In genomic region chr6:130367767-130368166, GRCh38 we compare ENCODE assay signal across 16 cellular contexts. TPM values are rescaled to one million over a fixed set of nuclear protein-coding genes. Genes with fewer than 3 reads are reported as not detected.
DNase-seq lines count a peak whose midpoint lies in the region; ATAC-seq and TF ChIP-seq lines count a peak whose summit lies in the region.
"Had no signal": no experiment of that assay in that cellular context is flagged by ENCODE, and none has a peak within 500 bp of the region (broad histone marks: within the 10 kb centered on the region; RNA-seq: fewer than 3 reads in every experiment).

No MANE protein-coding gene starts in this region.

- no peaks in the 10 kb centered on the region for H3K36me3 Mint-ChIP-seq in CD4-positive, alpha-beta T cell (ENCODE audit: low read depth)
- H3K36me3 Mint-ChIP-seq in HFFc6 (ENCODE audit: low read depth) (peaks cover 50% of the 10 kb centered on the region), mesothelial cell of epicardium (no peaks in the 10 kb centered on the region)

- no peak overlapping the region for H3K27ac ChIP-seq in CD4-positive, alpha-beta T cell (ENCODE audit: low read depth, low read length)
- no peak overlapping the region for H3K27ac ChIP-seq in coronary artery
- H3K27ac ChIP-seq: gastroesophageal sphincter, psoas muscle had no signal

- H3K27me3 Mint-ChIP-seq in CD4-positive, alpha-beta T cell: peaks cover 13% of the 10 kb centered on the region
- H3K27me3 Mint-ChIP-seq in HFFc6 (ENCODE audit: insufficient read depth): no peaks in the 10 kb centered on the region; the same call in 1 of the 2 replicates
- peaks cover 32% of the 10 kb centered on the region for H3K27me3 Mint-ChIP-seq in mesothelial cell of epicardium (ENCODE audit: low read depth)

- no peak for DNase-seq in CD4-positive, alpha-beta T cell
- DNase-seq in HFFc6: no peak
- no peak for DNase-seq in coronary artery (ENCODE audit: low spot score)
- no peak for DNase-seq in mesothelial cell of epicardium (ENCODE audit: low spot score in 2 of 2, unreplicated experiment in 2 of 2)
- DNase-seq in activated CD4-positive, CD25-positive, alpha-beta regulatory T cell treated with anti-CD3 and anti-CD28 coated beads, Interleukin-2, amount 50 U/mL, for 72 hours: no peak
- no peak for DNase-seq in GM19240 (ENCODE audit: insufficient read length, low spot score)
- DNase-seq in DMS53 (lab: John Stamatoyannopoulos, UW): no peak
- DNase-seq in NOMO-1 treated with dmso at 0.1 percent for 144 hours (lab: John Stamatoyannopoulos, UW; ENCODE audit: unreplicated experiment): no peak
- DNase-seq: activated CD8-positive, alpha-beta T cell treated with anti-CD3 and anti-CD28 coated beads, Interleukin-2, amount 10 ng/mL, durations not matched to agents 7 days and 5 days; anterior cingulate cortex; C1 segment of cervical spinal cord; NCI-H2171; psoas muscle; SIG-M5 had no signal

- no peak overlapping the region for H3K27ac Mint-ChIP-seq in CD4-positive, alpha-beta T cell
- H3K27ac Mint-ChIP-seq in HFFc6: peak overlapping the region; percentile 20; the same call in 1 of the 2 replicates
- no peak overlapping the region for H3K27ac Mint-ChIP-seq in mesothelial cell of epicardium
- H3K27ac Mint-ChIP-seq: activated CD8-positive, alpha-beta T cell treated with anti-CD3 and anti-CD28 coated beads, Interleukin-2, amount 10 ng/mL, durations not matched to agents 7 days and 5 days had no signal

- no peak for ATAC-seq in CD4-positive, alpha-beta T cell (ENCODE audit: poor library complexity)
- ATAC-seq: activated CD8-positive, alpha-beta T cell treated with anti-CD3 and anti-CD28 coated beads, Interleukin-2, amount 10 ng/mL, durations not matched to agents 7 days and 5 days; gastroesophageal sphincter; psoas muscle had no signal

- H3K4me3 ChIP-seq in coronary artery: peak overlapping the region; percentile 91

- TF ChIP-seq CTCF in CD4-positive, alpha-beta T cell (IDR thresholded peaks at IDR 0.05): no peak
- TF ChIP-seq CTCF in HFFc6 (IDR thresholded peaks at IDR 0.05): no peak
- no peak for TF ChIP-seq CTCF in coronary artery (IDR thresholded peaks at IDR 0.05)
- TF ChIP-seq CTCF in mesothelial cell of epicardium (IDR thresholded peaks at IDR 0.05; ENCODE audit: unreplicated experiment): no peak

- POLR2A ChIA-PET in CD4-positive, alpha-beta T cell (lab: Charles Lee): no interaction called here

- no peaks in the 10 kb centered on the region for H3K9me3 ChIP-seq in CD4-positive, alpha-beta T cell (ENCODE audit: control insufficient read depth, low read length)
- H3K9me3 ChIP-seq: gastroesophageal sphincter, psoas muscle had no signal

- H3K4me3 Mint-ChIP-seq in CD4-positive, alpha-beta T cell: peak overlapping the region; percentile 89
- H3K4me3 Mint-ChIP-seq in HFFc6: peak overlapping the region; percentile 92
- peak overlapping the region; percentile 7 for H3K4me3 Mint-ChIP-seq in mesothelial cell of epicardium

- H3K4me1 Mint-ChIP-seq in CD4-positive, alpha-beta T cell (ENCODE audit: low read depth): peaks cover 29% of the 10 kb centered on the region
- H3K4me1 Mint-ChIP-seq in HFFc6 (ENCODE audit: low read depth) (peaks cover 72% of the 10 kb centered on the region), mesothelial cell of epicardium (peaks cover 14% of the 10 kb centered on the region)

- intact Hi-C loops in CD4-positive, alpha-beta T cell (cut with DNase I, micrococcal nuclease): no loop called here

- H3K9me3 Mint-ChIP-seq in CD4-positive, alpha-beta T cell: no peaks in the 10 kb centered on the region
- H3K9me3 Mint-ChIP-seq in HFFc6 (no peaks in the 10 kb centered on the region), mesothelial cell of epicardium (no peaks in the 10 kb centered on the region)

- peaks cover 7% of the 10 kb centered on the region for H3K27me3 ChIP-seq in CD4-positive, alpha-beta T cell (ENCODE audit: control insufficient read depth, insufficient read depth, low read length)

- CTCF ChIA-PET in CD4-positive, alpha-beta T cell (lab: Charles Lee): interaction anchor here (1.7 kb wide), 1 partner anchor 11 kb away, joined by 3 read pairs; no protein-coding TSS in a partner anchor

RNA-seq across cellular contexts. Expression of gene TMEM200A, which starts 1.9 kb away (rescaled TPM):
- under 1 TPM; 0.30 to 0.34 TPM for total RNA-seq in CD4-positive, alpha-beta T cell
- 100 to 1,000 TPM in 4 of 6 experiments, 10 to 100 TPM in 2; 78.0 to 131 (median 114) TPM for total RNA-seq in HFFc6 (2021; fragmentation: NEBNext Ultra II Directional; extraction: Animal tissue kit (Norgen Biotek cat#: 25700))
- 10.6 to 11.3 TPM (median 11.3 TPM) in 3 replicates for total RNA-seq in mesothelial cell of epicardium
- total RNA-seq: Daoy had no signal

Comparison
In these comparisons a context has a peak if more than half of its experiments do, and no peak if none do; other contexts are left out.
1. H3K4me3 Mint-ChIP-seq: peak in every context shown above with its lines; median percentile 92 in HFFc6; 89 in CD4-positive, alpha-beta T cell; 7 in mesothelial cell of epicardium.